In the genomic region with DNA sequence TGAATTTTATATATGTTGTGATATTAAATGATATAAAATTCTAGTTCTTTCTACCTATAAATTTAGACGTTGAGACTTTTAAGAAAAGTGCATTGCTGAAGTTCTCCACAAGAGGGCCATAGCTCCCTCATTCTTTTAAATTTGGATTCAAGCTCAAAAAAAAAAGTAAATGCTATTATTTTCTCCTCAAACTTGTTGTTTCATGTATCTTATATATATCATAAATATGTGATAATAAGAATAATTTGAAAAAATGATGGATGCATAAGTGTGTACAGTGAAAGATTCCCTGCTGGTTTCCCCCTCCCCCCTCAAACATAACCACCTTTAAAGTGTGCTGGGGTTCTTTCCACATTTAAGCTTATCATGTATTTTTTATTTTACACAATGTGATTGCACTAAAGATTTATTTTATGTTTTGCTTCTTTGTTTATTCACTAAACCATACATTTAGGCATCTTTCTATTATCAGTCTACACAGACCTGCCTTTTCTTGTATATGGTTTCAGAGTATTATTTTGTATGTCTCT, we compare ENCODE assay signal across 8 cellular contexts.
A peak's percentile ranks its signal among the peaks of the same experiment; 100 is the strongest.
DNase-seq lines count a peak whose midpoint lies in the region; ATAC-seq and TF ChIP-seq lines count a peak whose summit lies in the region.

No MANE protein-coding gene starts in this region.

- DNase-seq in AG09309 (ENCODE audit: low read depth) (no peak), OCI-M1 (lab: John Stamatoyannopoulos, UW) (peak; percentile 39), fibroblast of mammary gland (ENCODE audit: low read depth) (peak; percentile 51), superior temporal gyrus (ENCODE audit: extremely low spot score) (peak; percentile 71)

- TF ChIP-seq CTCF in AG09309 (IDR thresholded peaks at IDR 0.05; ENCODE audit: control insufficient read depth, insufficient read depth, low read depth, low read length, missing control alignments): peak; percentile 70
- peak; percentile 62 for TF ChIP-seq CTCF in GM12873 (IDR thresholded peaks at IDR 0.05; ENCODE audit: insufficient read depth, low read depth, low read length, missing control alignments)
- peak; percentile 83 for TF ChIP-seq CTCF in fibroblast of mammary gland (conservative IDR thresholded peaks at IDR 0.05; ENCODE audit: control insufficient read depth, insufficient read depth, low read depth, low read length)

- no peak for ATAC-seq in GM19452 (IDR thresholded peaks at IDR 0.05; ENCODE audit: unreplicated experiment)
- no peak for ATAC-seq in GM21619 (IDR thresholded peaks at IDR 0.05; ENCODE audit: unreplicated experiment)
- no peak for ATAC-seq in GM21526 (IDR thresholded peaks at IDR 0.05; ENCODE audit: low FRiP score, unreplicated experiment)

- H3K4me3 ChIP-seq in AG09309 (ENCODE audit: control insufficient read depth, low read depth, low read length) (no peak overlapping the region), fibroblast of mammary gland (ENCODE audit: control insufficient read depth, low read depth, low read length) (no peak overlapping the region)
